Comparison of ENCODE assay signal across 8 cellular contexts in genomic region chr10:69914373-69915268, GRCh38.
DNase-seq lines count a peak whose midpoint lies in the region; ATAC-seq and TF ChIP-seq lines count a peak whose summit lies in the region.

No MANE protein-coding gene starts in this region.

- peak; percentile 80 for ATAC-seq in left ventricle myocardium superior
- ATAC-seq in HG03135 (IDR thresholded peaks at IDR 0.05; ENCODE audit: unreplicated experiment), result no peak

- DNase-seq in GM12865 (ENCODE audit: low read depth) (peak; percentile 63), LHCN-M2 (ENCODE audit: low read depth) (peak; percentile 51), SW480 (ENCODE audit: low spot score) (peak; percentile 53), amniotic epithelial cell (ENCODE audit: low read depth) (peak; percentile 35), left ventricle myocardium superior (peak; percentile 80), retinal pigment epithelial cell (ENCODE audit: low read depth) (peak; percentile 6), GF-D8 (lab: John Stamatoyannopoulos, UW) (no peak)

- intact Hi-C loops in left ventricle myocardium superior (cut with micrococcal nuclease), result loop anchor here (10.0 kb wide), 1 partner anchor 270 kb away; no protein-coding TSS in a partner anchor

- H3K4me3 ChIP-seq in GM12865 (ENCODE audit: low read depth, low read length), result no peak overlapping the region
- no peak overlapping the region for H3K4me3 ChIP-seq in retinal pigment epithelial cell (ENCODE audit: low read length)

- peak; percentile 93 for TF ChIP-seq CTCF in GM12865 (IDR thresholded peaks at IDR 0.05; ENCODE audit: insufficient read depth, low read depth, low read length, missing control alignments)
- TF ChIP-seq CTCF in retinal pigment epithelial cell (conservative IDR thresholded peaks at IDR 0.05; ENCODE audit: low read depth, low read length), result peak; percentile 92
